ENCODE assay signal across 2 cellular contexts in the genomic region with DNA sequence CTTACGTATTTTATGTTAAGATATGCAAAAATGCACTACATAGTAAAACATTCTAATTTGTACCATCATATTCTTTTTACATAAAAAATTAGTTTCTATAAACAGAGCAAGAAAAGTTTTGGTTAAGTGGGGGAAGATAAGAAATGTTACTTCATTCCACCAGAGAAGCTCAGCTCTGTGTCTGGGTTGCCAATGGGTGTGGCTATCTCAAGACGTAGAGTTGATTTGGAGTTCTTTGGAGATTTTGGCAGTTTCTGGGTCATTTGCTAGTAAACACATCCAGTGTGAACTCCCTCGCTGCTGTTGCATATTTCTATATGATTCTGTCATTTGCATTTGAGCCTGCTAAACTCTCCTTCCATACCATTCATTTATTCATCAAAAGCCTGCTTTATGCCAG.
TF ChIP-seq lines count a peak whose summit lies in the region.

No MANE protein-coding gene starts in this region.

TF ChIP-seq in SK-N-SH, 30 proteins besides CTCF, POLR2A, EP300 and RAD21 (continued from another document):
- TF ChIP-seq, protein P1, sequence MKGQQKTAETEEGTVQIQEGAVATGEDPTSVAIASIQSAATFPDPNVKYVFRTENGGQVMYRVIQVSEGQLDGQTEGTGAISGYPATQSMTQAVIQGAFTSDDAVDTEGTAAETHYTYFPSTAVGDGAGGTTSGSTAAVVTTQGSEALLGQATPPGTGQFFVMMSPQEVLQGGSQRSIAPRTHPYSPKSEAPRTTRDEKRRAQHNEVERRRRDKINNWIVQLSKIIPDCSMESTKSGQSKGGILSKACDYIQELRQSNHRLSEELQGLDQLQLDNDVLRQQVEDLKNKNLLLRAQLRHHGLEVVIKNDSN (IDR thresholded peaks at IDR 0.05; ENCODE audit: borderline replicate concordance, low read depth) = no peak

TF ChIP-seq in SK-N-SH treated with all-trans-retinoic acid at 6 μM for 48 hours, 23 proteins besides CTCF, POLR2A, EP300 and RAD21:
- TF ChIP-seq, protein P2, sequence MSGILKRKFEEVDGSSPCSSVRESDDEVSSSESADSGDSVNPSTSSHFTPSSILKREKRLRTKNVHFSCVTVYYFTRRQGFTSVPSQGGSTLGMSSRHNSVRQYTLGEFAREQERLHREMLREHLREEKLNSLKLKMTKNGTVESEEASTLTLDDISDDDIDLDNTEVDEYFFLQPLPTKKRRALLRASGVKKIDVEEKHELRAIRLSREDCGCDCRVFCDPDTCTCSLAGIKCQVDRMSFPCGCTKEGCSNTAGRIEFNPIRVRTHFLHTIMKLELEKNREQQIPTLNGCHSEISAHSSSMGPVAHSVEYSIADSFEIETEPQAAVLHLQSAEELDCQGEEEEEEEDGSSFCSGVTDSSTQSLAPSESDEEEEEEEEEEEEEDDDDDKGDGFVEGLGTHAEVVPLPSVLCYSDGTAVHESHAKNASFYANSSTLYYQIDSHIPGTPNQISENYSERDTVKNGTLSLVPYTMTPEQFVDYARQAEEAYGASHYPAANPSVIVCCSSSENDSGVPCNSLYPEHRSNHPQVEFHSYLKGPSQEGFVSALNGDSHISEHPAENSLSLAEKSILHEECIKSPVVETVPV (CRISPR knock-in tag; IDR thresholded peaks at IDR 0.05) = no peak
- TF ChIP-seq ISL1 (CRISPR knock-in tag; IDR thresholded peaks at IDR 0.05) (no peak), ZC3H10 (CRISPR knock-in tag; IDR thresholded peaks at IDR 0.05) (no peak), BACH2 (CRISPR knock-in tag; IDR thresholded peaks at IDR 0.05; ENCODE audit: borderline replicate concordance) (no peak), ZNF565 (CRISPR knock-in tag; conservative IDR thresholded peaks at IDR 0.05; ENCODE audit: low read depth) (no peak), ZFP30 (CRISPR knock-in tag; IDR thresholded peaks at IDR 0.05) (no peak), TOX (CRISPR knock-in tag; IDR thresholded peaks at IDR 0.05; ENCODE audit: borderline replicate concordance) (no peak), RARB (CRISPR knock-in tag; IDR thresholded peaks at IDR 0.05) (no peak), ZNF8 (CRISPR knock-in tag; IDR thresholded peaks at IDR 0.05) (no peak), CSDC2 (CRISPR knock-in tag; IDR thresholded peaks at IDR 0.05) (no peak), SNAI2 (CRISPR knock-in tag; IDR thresholded peaks at IDR 0.05) (no peak), OSR1 (CRISPR knock-in tag; IDR thresholded peaks at IDR 0.05) (no peak), ARNTL (CRISPR knock-in tag; IDR thresholded peaks at IDR 0.05; ENCODE audit: borderline replicate concordance, low read depth) (no peak), PPARA (CRISPR knock-in tag; IDR thresholded peaks at IDR 0.05; ENCODE audit: borderline replicate concordance) (no peak)
- TF ChIP-seq, protein P3, sequence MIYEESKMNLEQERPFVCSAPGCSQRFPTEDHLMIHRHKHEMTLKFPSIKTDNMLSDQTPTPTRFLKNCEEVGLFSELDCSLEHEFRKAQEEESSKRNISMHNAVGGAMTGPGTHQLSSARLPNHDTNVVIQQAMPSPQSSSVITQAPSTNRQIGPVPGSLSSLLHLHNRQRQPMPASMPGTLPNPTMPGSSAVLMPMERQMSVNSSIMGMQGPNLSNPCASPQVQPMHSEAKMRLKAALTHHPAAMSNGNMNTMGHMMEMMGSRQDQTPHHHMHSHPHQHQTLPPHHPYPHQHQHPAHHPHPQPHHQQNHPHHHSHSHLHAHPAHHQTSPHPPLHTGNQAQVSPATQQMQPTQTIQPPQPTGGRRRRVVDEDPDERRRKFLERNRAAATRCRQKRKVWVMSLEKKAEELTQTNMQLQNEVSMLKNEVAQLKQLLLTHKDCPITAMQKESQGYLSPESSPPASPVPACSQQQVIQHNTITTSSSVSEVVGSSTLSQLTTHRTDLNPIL (CRISPR knock-in tag; IDR thresholded peaks at IDR 0.05; ENCODE audit: low read depth) = no peak
- TF ChIP-seq, protein P4, sequence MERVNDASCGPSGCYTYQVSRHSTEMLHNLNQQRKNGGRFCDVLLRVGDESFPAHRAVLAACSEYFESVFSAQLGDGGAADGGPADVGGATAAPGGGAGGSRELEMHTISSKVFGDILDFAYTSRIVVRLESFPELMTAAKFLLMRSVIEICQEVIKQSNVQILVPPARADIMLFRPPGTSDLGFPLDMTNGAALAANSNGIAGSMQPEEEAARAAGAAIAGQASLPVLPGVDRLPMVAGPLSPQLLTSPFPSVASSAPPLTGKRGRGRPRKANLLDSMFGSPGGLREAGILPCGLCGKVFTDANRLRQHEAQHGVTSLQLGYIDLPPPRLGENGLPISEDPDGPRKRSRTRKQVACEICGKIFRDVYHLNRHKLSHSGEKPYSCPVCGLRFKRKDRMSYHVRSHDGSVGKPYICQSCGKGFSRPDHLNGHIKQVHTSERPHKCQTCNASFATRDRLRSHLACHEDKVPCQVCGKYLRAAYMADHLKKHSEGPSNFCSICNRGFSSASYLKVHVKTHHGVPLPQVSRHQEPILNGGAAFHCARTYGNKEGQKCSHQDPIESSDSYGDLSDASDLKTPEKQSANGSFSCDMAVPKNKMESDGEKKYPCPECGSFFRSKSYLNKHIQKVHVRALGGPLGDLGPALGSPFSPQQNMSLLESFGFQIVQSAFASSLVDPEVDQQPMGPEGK (CRISPR knock-in tag; IDR thresholded peaks at IDR 0.05; ENCODE audit: borderline replicate concordance) = no peak
TF ChIP-seq in SK-N-SH treated with all-trans-retinoic acid at 6 μM for 48 hours: peak in this region for 0.
